In genomic region chr19:19619121-19619848, GRCh38 we compare ENCODE assay signal across 8 cellular contexts. TPM values are rescaled to one million over a fixed set of nuclear protein-coding genes. Genes with fewer than 3 reads are reported as not detected.
DNase-seq lines count a peak whose midpoint lies in the region; ATAC-seq and TF ChIP-seq lines count a peak whose summit lies in the region.

No MANE protein-coding gene starts in this region.

- H3K27me3 ChIP-seq in Peyer's patch (no peaks in the 10 kb centered on the region), esophagus muscularis mucosa (peaks cover 0 to 46% (median 6%) of the 10 kb centered on the region in 4 donors), right cardiac atrium (ENCODE audit: control insufficient read depth, insufficient read depth) (no peaks in the 10 kb centered on the region)

- DNase-seq in NCI-H146 (lab: John Stamatoyannopoulos, UW) (peak; percentile 48), NCI-H146 treated with DMSO at 0.1 percent for 48 hours (lab: John Stamatoyannopoulos, UW; ENCODE audit: unreplicated experiment) (no peak), Peyer's patch (no peak), esophagus muscularis mucosa (ENCODE audit: extremely low spot score) (no peak), cerebellar nuclear complex (lab: John Stamatoyannopoulos, UW) (no peak), right cardiac atrium (no peak)

- TF ChIP-seq POLR2A in Peyer's patch (IDR thresholded peaks at IDR 0.05) (no peak), esophagus muscularis mucosa (IDR thresholded peaks at IDR 0.05; ENCODE audit: low read depth) (no peak)

- no peak for TF ChIP-seq EP300 in esophagus muscularis mucosa (IDR thresholded peaks at IDR 0.05)

- H3K36me3 ChIP-seq in Peyer's patch (no peaks in the 10 kb centered on the region), esophagus muscularis mucosa (no peaks in the 10 kb centered on the region)

- H3K4me1 ChIP-seq in Peyer's patch = peaks cover 0 to 9% (median 3%) of the 10 kb centered on the region in 4 donors
- H3K4me1 ChIP-seq in esophagus muscularis mucosa = peaks cover 2 to 15% (median 13%) of the 10 kb centered on the region in 4 donors
- no peaks in the 10 kb centered on the region for H3K4me1 ChIP-seq in right cardiac atrium (ENCODE audit: control insufficient read depth, insufficient read depth, low read length)

- H3K4me3 ChIP-seq in Peyer's patch (peak overlapping the region in 3 of 4 donors; percentile 48 to 74 (median 65)), esophagus muscularis mucosa (peak overlapping the region; percentile 43 to 61 (median 47)), skin epidermis (peak overlapping the region in 6 of 7 experiments; percentile 27 to 63 (median 48)), right cardiac atrium (ENCODE audit: low read length) (no peak overlapping the region)

- ATAC-seq in right cardiac atrium (no peak), GM18867 (IDR thresholded peaks at IDR 0.05; ENCODE audit: unreplicated experiment) (no peak)

- H3K27ac ChIP-seq in Peyer's patch (peak overlapping the region in 2 of 4 donors; percentile 19 to 80), esophagus muscularis mucosa (replicated peaks in 1 of 4) (no peak overlapping the region), skin epidermis (peak overlapping the region in 3 of 21 experiments; percentile 2 to 62 (median 14)), right cardiac atrium (ENCODE audit: low read length) (no peak overlapping the region)

- intact Hi-C loops in esophagus muscularis mucosa (cut with DNase I) = no loop called here
- intact Hi-C loops in right cardiac atrium (cut with DNase I) = no loop called here

- WGBS in esophagus muscularis mucosa = 55% methylated on average over 22 of the region's 22 CpGs
- 59% methylated on average over 22 of the region's 22 CpGs for WGBS in right cardiac atrium

- no peaks in the 10 kb centered on the region for H3K9me3 ChIP-seq in Peyer's patch
- no peaks in the 10 kb centered on the region for H3K9me3 ChIP-seq in esophagus muscularis mucosa
- no peaks in the 10 kb centered on the region for H3K9me3 ChIP-seq in right cardiac atrium (ENCODE audit: control insufficient read depth, low read length)

- no peak for TF ChIP-seq CTCF in Peyer's patch (IDR thresholded peaks at IDR 0.05)
- no peak for TF ChIP-seq CTCF in esophagus muscularis mucosa (IDR thresholded peaks at IDR 0.05)

RNA-seq across cellular contexts. Expression of gene PBX4, which starts 0.8 kb away (rescaled TPM):
- total RNA-seq in Peyer's patch = 10 to 100 TPM in 3 of 4 donors, 1 to 10 TPM in 1; 6.8 to 23.1 (median 14.1) TPM
- total RNA-seq in esophagus muscularis mucosa = 1 to 10 TPM in 1 of 4 donors, under 1 TPM in 2, not detected in 1; 0.66 to 3.7 (median 0.98) TPM
- under 1 TPM in 1 of 4 donors, not detected in 3; 0.56 TPM for total RNA-seq in right cardiac atrium
- 0.36 TPM for polyA plus RNA-seq in right cardiac atrium

RNA-seq across cellular contexts. Expression of gene LPAR2, which starts 8.7 kb away (rescaled TPM):
- 10 to 100 TPM; 14.9 to 44.2 (median 34.6) TPM for total RNA-seq in Peyer's patch
- 1 to 10 TPM in 2 of 4 donors, under 1 TPM in 2; 0.69 to 2.7 (median 1.0) TPM for total RNA-seq in esophagus muscularis mucosa
- total RNA-seq in right cardiac atrium = 1 to 10 TPM in 2 of 4 donors, under 1 TPM in 2; 0.57 to 3.0 (median 1.2) TPM
- 1.1 TPM for polyA plus RNA-seq in right cardiac atrium

RNA-seq across cellular contexts. Expression of gene GMIP, which starts 24.2 kb away (rescaled TPM):
- total RNA-seq in Peyer's patch (10 to 100 TPM; 28.0 to 66.8 (median 42.8) TPM), esophagus muscularis mucosa (10 to 100 TPM in 1 of 4 donors, 1 to 10 TPM in 3; 6.9 to 15.9 (median 7.5) TPM), right cardiac atrium (1 to 10 TPM; 3.1 to 6.3 (median 5.3) TPM)
- 2.3 TPM for polyA plus RNA-seq in right cardiac atrium

RNA-seq across cellular contexts. Expression of gene ATP13A1, which starts 44.2 kb away (rescaled TPM):
- total RNA-seq in Peyer's patch = 100 to 1,000 TPM; 223 to 465 (median 285) TPM
- total RNA-seq in esophagus muscularis mucosa = 100 to 1,000 TPM in 1 of 4 donors, 10 to 100 TPM in 3; 59.3 to 104 (median 81.7) TPM
- total RNA-seq in right cardiac atrium = 10 to 100 TPM; 21.7 to 28.0 (median 23.6) TPM
- polyA plus RNA-seq in right cardiac atrium = 16.7 TPM

RNA-seq across cellular contexts. Expression of gene ZNF101, which starts 49.4 kb away (rescaled TPM):
- total RNA-seq in Peyer's patch (10 to 100 TPM; 10.1 to 52.8 (median 15.8) TPM), esophagus muscularis mucosa (1 to 10 TPM; 4.5 to 7.1 (median 5.7) TPM), right cardiac atrium (1 to 10 TPM; 3.1 to 5.9 (median 5.0) TPM)
- polyA plus RNA-seq in right cardiac atrium = 3.1 TPM
